In genomic region chr1:200302192-200302892, GRCh38 we compare ENCODE assay signal across 8 cellular contexts.
A peak's percentile ranks its signal among the peaks of the same experiment; 100 is the strongest.
DNase-seq lines count a peak whose midpoint lies in the region; ATAC-seq lines count a peak whose summit lies in the region.

No MANE protein-coding gene starts in this region.

- peak; percentile 58 for DNase-seq in DMS53 treated with DMSO at 0.1 percent for 48 hours (lab: John Stamatoyannopoulos, UW; ENCODE audit: unreplicated experiment)
- peak; percentile 23 for DNase-seq in HuH-7.5 (ENCODE audit: low spot score)
- DNase-seq in activated CD4-positive, CD25-positive, alpha-beta regulatory T cell treated with anti-CD3 and anti-CD28 coated beads, Interleukin-2, amount 50 U/mL, for 16 hours (ENCODE audit: low read depth, low spot score), result peak; percentile 34
- peak in 49 of 61 donors; percentile 14 to 89 (median 59) for DNase-seq in caudate nucleus (lab: John Stamatoyannopoulos, UW)
- DNase-seq in left colon, result peak; percentile 30 to 49
- peak; percentile 56 to 61 for DNase-seq in stimulated activated CD4-positive, alpha-beta T cell treated with anti-CD3 and anti-CD28 coated beads, Interleukin-2, amount 100 ng/mL, for 24 hours
- no peak for DNase-seq in NCI-H446 (lab: John Stamatoyannopoulos, UW)

- H3K27ac ChIP-seq in caudate nucleus (ENCODE audit: low read depth, low read length), result peak overlapping the region; percentile 89

- intact Hi-C loops in left colon (cut with DNase I, micrococcal nuclease), result no loop called here

- ATAC-seq in GM21390 (IDR thresholded peaks at IDR 0.05; ENCODE audit: unreplicated experiment) (peak; percentile 57), left colon (peak; percentile 61)

Comparison
In these comparisons a context has a peak if more than half of its experiments do, and no peak if none do; other contexts are left out.
1. DNase-seq: peak in DMS53 treated with DMSO at 0.1 percent for 48 hours (single experiment), HuH-7.5 (single experiment), activated CD4-positive, CD25-positive, alpha-beta regulatory T cell treated with anti-CD3 and anti-CD28 coated beads, Interleukin-2, amount 50 U/mL, for 16 hours (single experiment), caudate nucleus (49 of 61), left colon (2 of 2) and stimulated activated CD4-positive, alpha-beta T cell treated with anti-CD3 and anti-CD28 coated beads, Interleukin-2, amount 100 ng/mL, for 24 hours (2 of 2); none in NCI-H446 (0 of 2).